Comparison of ENCODE assay signal across 15 cellular contexts in the genomic region with DNA sequence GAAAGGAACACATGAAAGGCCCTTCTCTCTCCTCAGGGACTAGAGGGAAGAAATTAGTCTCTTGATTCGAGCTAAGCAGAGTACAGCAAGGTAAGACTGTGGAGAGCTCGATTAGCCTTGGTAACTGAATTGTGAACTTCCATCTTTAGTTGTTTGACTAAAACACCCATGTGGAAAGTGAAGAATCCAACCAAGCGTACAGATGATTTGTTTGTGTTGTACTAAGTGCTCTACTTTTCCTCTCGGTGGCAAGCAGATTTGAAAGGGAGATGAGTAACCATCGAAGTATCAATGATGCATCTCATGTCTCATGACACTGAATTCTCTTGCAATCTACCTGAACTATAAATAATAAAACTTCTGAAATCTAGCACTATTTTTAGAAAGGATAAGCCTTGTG.
A peak's percentile ranks its signal among the peaks of the same experiment; 100 is the strongest.
DNase-seq lines count a peak whose midpoint lies in the region; ATAC-seq and FAIRE-seq lines count a peak whose summit lies in the region.
"Had no signal": no experiment of that assay in that cellular context is flagged by ENCODE, and none has a peak within 500 bp of the region (broad histone marks: within the 10 kb centered on the region; RNA-seq: fewer than 3 reads in every experiment).

No MANE protein-coding gene starts in this region.

- intact Hi-C loops in cardiac septum (cut with DNase I), result no loop called here

- FAIRE-seq in HTR-8/SVneo (lab: Jason Lieb, UNC), result no peak
- FAIRE-seq: GM12892 had no signal

- peak; percentile 8 for DNase-seq in glomerular visceral epithelial cell (ENCODE audit: extremely low spot score)
- DNase-seq in HTR-8/SVneo (ENCODE audit: insufficient read length, low spot score), result no peak
- DNase-seq in stimulated activated naive CD4-positive, alpha-beta T cell treated with Interleukin-2 at 50 U/mL for 16 hours (lab: John Stamatoyannopoulos, UW), result no peak
- no peak for DNase-seq in cardiac septum (ENCODE audit: low spot score)
- DNase-seq in T1000 (lab: John Stamatoyannopoulos, UW), result no peak
- DNase-seq: activated CD8-positive, alpha-beta memory T cell treated with anti-CD3 and anti-CD28 coated beads, Interleukin-2, amount 50 U/mL, for 48 hours; islet precursor cell; NCI-H1092 treated with DMSO at 0.1 percent for 48 hours; PC-9; stimulated activated CD4-positive, alpha-beta T cell treated with anti-CD3 and anti-CD28 coated beads, Interleukin-4, amount 100 ng/mL, for 24 hours; T-helper 9 cell had no signal

- ATAC-seq in GM18508 (IDR thresholded peaks at IDR 0.05; ENCODE audit: insufficient read depth, unreplicated experiment) (peak; percentile 72), GM21529 (IDR thresholded peaks at IDR 0.05; ENCODE audit: unreplicated experiment) (peak; percentile 63), HG03342 (IDR thresholded peaks at IDR 0.05; ENCODE audit: unreplicated experiment) (peak; percentile 70)
